1 cellular context compared by ENCODE assay signal in genomic region chr1:23211955-23212354, GRCh38.
TF ChIP-seq lines count a peak whose summit lies in the region.

No MANE protein-coding gene starts in this region.

TF ChIP-seq in A549, 52 proteins besides CTCF, POLR2A, EP300 and RAD21 (continued from another document):
- TF ChIP-seq, protein P1, sequence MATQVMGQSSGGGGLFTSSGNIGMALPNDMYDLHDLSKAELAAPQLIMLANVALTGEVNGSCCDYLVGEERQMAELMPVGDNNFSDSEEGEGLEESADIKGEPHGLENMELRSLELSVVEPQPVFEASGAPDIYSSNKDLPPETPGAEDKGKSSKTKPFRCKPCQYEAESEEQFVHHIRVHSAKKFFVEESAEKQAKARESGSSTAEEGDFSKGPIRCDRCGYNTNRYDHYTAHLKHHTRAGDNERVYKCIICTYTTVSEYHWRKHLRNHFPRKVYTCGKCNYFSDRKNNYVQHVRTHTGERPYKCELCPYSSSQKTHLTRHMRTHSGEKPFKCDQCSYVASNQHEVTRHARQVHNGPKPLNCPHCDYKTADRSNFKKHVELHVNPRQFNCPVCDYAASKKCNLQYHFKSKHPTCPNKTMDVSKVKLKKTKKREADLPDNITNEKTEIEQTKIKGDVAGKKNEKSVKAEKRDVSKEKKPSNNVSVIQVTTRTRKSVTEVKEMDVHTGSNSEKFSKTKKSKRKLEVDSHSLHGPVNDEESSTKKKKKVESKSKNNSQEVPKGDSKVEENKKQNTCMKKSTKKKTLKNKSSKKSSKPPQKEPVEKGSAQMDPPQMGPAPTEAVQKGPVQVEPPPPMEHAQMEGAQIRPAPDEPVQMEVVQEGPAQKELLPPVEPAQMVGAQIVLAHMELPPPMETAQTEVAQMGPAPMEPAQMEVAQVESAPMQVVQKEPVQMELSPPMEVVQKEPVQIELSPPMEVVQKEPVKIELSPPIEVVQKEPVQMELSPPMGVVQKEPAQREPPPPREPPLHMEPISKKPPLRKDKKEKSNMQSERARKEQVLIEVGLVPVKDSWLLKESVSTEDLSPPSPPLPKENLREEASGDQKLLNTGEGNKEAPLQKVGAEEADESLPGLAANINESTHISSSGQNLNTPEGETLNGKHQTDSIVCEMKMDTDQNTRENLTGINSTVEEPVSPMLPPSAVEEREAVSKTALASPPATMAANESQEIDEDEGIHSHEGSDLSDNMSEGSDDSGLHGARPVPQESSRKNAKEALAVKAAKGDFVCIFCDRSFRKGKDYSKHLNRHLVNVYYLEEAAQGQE (IDR thresholded peaks at IDR 0.05) = no peak
- no peak for TF ChIP-seq CBX8 (IDR thresholded peaks at IDR 0.05)
- TF ChIP-seq HOXA7 (CRISPR knock-in tag; IDR thresholded peaks at IDR 0.05) = no peak
- TF ChIP-seq ZC3H11A (IDR thresholded peaks at IDR 0.05) = no peak
- TF ChIP-seq RNF2 (IDR thresholded peaks at IDR 0.05; ENCODE audit: borderline replicate concordance, low read depth) = no peak
- TF ChIP-seq SREBF2 (IDR thresholded peaks at IDR 0.05) = no peak
